ENCODE assay signal across 2 cellular contexts in genomic region chr17:9900019-9900594, GRCh38.
TF ChIP-seq lines count a peak whose summit lies in the region.

No MANE protein-coding gene starts in this region.

TF ChIP-seq in SK-N-SH, 30 proteins besides CTCF, POLR2A, EP300 and RAD21:
- no peak for TF ChIP-seq IRF3 (IDR thresholded peaks at IDR 0.05; ENCODE audit: low read depth, low read length)
- no peak for TF ChIP-seq YY1 (IDR thresholded peaks at IDR 0.05; ENCODE audit: low read depth)
- TF ChIP-seq GATA2 (CRISPR knock-in tag; IDR thresholded peaks at IDR 0.05), result no peak
- no peak for TF ChIP-seq FOSL2 (IDR thresholded peaks at IDR 0.05; ENCODE audit: borderline replicate concordance, low read depth)
- no peak for TF ChIP-seq SIN3A (IDR thresholded peaks at IDR 0.05; ENCODE audit: borderline replicate concordance, low read depth, low read length)
- no peak for TF ChIP-seq JUND (IDR thresholded peaks at IDR 0.05)
- TF ChIP-seq ELF1 (IDR thresholded peaks at IDR 0.05), result no peak
- no peak for TF ChIP-seq USF2 (IDR thresholded peaks at IDR 0.05; ENCODE audit: borderline replicate concordance, low read depth, low read length)
- TF ChIP-seq PBX3 (IDR thresholded peaks at IDR 0.05), result no peak
- TF ChIP-seq GABPA (IDR thresholded peaks at IDR 0.05; ENCODE audit: low read depth), result no peak
- TF ChIP-seq CHD2 (IDR thresholded peaks at IDR 0.05; ENCODE audit: low read length, partially characterized antibody), result no peak
- TF ChIP-seq NRF1 (IDR thresholded peaks at IDR 0.05; ENCODE audit: low read depth, low read length), result no peak
- no peak for TF ChIP-seq TEAD4 (IDR thresholded peaks at IDR 0.05; ENCODE audit: borderline replicate concordance, insufficient read depth)
- TF ChIP-seq MEF2A (IDR thresholded peaks at IDR 0.05; ENCODE audit: borderline replicate concordance, low read depth), result no peak
- TF ChIP-seq ZBTB33 (IDR thresholded peaks at IDR 0.05; ENCODE audit: borderline replicate concordance, low read depth), result no peak

TF ChIP-seq in SK-N-SH treated with all-trans-retinoic acid at 6 μM for 48 hours, 23 proteins besides CTCF, POLR2A, EP300 and RAD21 (continued from another document):
- TF ChIP-seq CREB5 (CRISPR knock-in tag; IDR thresholded peaks at IDR 0.05; ENCODE audit: low read depth), result no peak
- no peak for TF ChIP-seq TOX (CRISPR knock-in tag; IDR thresholded peaks at IDR 0.05; ENCODE audit: borderline replicate concordance)
- TF ChIP-seq TCF4 (CRISPR knock-in tag; IDR thresholded peaks at IDR 0.05; ENCODE audit: borderline replicate concordance), result no peak
- no peak for TF ChIP-seq RARB (CRISPR knock-in tag; IDR thresholded peaks at IDR 0.05)
- TF ChIP-seq TSHZ2 (CRISPR knock-in tag; IDR thresholded peaks at IDR 0.05), result no peak
- no peak for TF ChIP-seq PPARA (CRISPR knock-in tag; IDR thresholded peaks at IDR 0.05; ENCODE audit: borderline replicate concordance)
- no peak for TF ChIP-seq ZFP3 (CRISPR knock-in tag; IDR thresholded peaks at IDR 0.05)
- no peak for TF ChIP-seq ISL1 (CRISPR knock-in tag; IDR thresholded peaks at IDR 0.05)
